1 cellular context compared by ENCODE assay signal in the genomic region with DNA sequence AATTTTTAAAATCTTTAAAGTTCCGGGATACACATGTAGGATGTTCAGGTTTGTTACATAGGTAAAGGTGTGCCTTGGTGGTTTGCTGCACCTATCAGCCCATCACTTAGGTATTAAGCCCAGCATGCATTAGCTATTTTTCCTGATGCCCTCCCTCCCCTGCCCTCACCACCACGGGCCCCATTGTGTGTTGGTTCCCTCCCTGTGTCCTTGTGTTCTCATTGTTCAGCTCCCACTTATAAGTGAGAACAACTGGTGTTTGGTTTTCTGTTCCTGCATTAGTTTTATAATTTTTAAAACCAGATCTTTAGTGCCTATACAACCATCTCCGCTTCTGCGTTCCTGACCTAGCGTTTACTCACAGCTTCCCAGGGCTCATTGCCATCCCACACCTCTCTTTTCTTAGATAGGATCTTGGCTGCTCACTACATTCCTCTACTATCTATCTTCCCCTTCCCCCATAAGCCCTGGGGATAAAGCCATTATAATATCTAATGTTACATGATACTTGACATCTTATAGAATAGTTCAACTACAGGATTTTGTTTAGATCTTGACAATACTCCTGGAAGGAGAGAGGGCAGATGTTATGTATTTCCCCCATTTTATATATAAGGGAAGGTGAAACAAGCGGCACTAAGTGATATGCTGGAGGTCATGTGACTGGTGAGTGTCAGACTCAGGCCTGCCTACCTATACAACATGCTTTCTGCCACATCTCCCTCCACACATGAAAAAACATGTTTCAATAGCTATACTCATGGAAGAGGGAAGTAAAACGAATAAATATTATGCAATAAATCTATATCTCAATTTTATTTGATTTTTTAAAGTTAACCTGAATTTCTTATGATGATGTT.
TF ChIP-seq lines count a peak whose summit lies in the region.

No MANE protein-coding gene starts in this region.

TF ChIP-seq in K562, 482 proteins besides CTCF, POLR2A, EP300 and RAD21 (continued from another document):
- TF ChIP-seq, protein P1, sequence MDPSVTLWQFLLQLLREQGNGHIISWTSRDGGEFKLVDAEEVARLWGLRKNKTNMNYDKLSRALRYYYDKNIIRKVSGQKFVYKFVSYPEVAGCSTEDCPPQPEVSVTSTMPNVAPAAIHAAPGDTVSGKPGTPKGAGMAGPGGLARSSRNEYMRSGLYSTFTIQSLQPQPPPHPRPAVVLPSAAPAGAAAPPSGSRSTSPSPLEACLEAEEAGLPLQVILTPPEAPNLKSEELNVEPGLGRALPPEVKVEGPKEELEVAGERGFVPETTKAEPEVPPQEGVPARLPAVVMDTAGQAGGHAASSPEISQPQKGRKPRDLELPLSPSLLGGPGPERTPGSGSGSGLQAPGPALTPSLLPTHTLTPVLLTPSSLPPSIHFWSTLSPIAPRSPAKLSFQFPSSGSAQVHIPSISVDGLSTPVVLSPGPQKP (CRISPR knock-in tag; IDR thresholded peaks at IDR 0.05) = no peak
- TF ChIP-seq CEBPG (CRISPR knock-in tag; IDR thresholded peaks at IDR 0.05) = no peak
- peak; percentile 42 to 80; a peak in 3 of 4 replicates for TF ChIP-seq CEBPG (tag; conservative IDR thresholded peaks at IDR 0.05 in 1 of 2, IDR thresholded peaks at IDR 0.05 in 1 of 2)
- TF ChIP-seq ZNF589 (CRISPR knock-in tag; IDR thresholded peaks at IDR 0.05; ENCODE audit: low read depth) = no peak
- TF ChIP-seq, protein P2, sequence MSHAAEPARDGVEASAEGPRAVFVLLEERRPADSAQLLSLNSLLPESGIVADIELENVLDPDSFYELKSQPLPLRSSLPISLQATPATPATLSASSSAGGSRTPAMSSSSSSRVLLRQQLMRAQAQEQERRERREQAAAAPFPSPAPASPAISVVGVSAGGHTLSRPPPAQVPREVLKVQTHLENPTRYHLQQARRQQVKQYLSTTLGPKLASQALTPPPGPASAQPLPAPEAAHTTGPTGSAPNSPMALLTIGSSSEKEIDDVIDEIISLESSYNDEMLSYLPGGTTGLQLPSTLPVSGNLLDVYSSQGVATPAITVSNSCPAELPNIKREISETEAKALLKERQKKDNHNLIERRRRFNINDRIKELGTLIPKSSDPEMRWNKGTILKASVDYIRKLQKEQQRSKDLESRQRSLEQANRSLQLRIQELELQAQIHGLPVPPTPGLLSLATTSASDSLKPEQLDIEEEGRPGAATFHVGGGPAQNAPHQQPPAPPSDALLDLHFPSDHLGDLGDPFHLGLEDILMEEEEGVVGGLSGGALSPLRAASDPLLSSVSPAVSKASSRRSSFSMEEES (CRISPR knock-in tag; IDR thresholded peaks at IDR 0.05) = peak; percentile 92
- TF ChIP-seq, protein P3, sequence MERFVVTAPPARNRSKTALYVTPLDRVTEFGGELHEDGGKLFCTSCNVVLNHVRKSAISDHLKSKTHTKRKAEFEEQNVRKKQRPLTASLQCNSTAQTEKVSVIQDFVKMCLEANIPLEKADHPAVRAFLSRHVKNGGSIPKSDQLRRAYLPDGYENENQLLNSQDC (CRISPR knock-in tag; IDR thresholded peaks at IDR 0.05) = no peak
- no peak for TF ChIP-seq ZNF232 (CRISPR knock-in tag; IDR thresholded peaks at IDR 0.05)
- no peak for TF ChIP-seq TFAM (CRISPR knock-in tag; conservative IDR thresholded peaks at IDR 0.05)
- no peak for TF ChIP-seq YY1 (IDR thresholded peaks at IDR 0.05; ENCODE audit: borderline replicate concordance in 1 of 3, control insufficient read depth in 1 of 3, extremely low read depth in 1 of 3, insufficient read depth in 3 of 3, insufficient read length in 1 of 3, insufficient replicate concordance in 2 of 3, low read depth in 1 of 3, low read length in 2 of 3)
- TF ChIP-seq RFX5 (IDR thresholded peaks at IDR 0.05; ENCODE audit: low read depth, low read length) = no peak
- TF ChIP-seq COPS2 (conservative IDR thresholded peaks at IDR 0.05) = no peak
- TF ChIP-seq ZNF707 (CRISPR knock-in tag; conservative IDR thresholded peaks at IDR 0.05) = no peak
- TF ChIP-seq, protein P4, sequence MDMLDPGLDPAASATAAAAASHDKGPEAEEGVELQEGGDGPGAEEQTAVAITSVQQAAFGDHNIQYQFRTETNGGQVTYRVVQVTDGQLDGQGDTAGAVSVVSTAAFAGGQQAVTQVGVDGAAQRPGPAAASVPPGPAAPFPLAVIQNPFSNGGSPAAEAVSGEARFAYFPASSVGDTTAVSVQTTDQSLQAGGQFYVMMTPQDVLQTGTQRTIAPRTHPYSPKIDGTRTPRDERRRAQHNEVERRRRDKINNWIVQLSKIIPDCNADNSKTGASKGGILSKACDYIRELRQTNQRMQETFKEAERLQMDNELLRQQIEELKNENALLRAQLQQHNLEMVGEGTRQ (CRISPR knock-in tag; IDR thresholded peaks at IDR 0.05) = peak; percentile 78
- no peak for TF ChIP-seq XRCC3 (IDR thresholded peaks at IDR 0.05)
- peak; percentile 73 for TF ChIP-seq RAD51 (IDR thresholded peaks at IDR 0.05; ENCODE audit: borderline replicate concordance, low read depth)
- TF ChIP-seq, protein P5, sequence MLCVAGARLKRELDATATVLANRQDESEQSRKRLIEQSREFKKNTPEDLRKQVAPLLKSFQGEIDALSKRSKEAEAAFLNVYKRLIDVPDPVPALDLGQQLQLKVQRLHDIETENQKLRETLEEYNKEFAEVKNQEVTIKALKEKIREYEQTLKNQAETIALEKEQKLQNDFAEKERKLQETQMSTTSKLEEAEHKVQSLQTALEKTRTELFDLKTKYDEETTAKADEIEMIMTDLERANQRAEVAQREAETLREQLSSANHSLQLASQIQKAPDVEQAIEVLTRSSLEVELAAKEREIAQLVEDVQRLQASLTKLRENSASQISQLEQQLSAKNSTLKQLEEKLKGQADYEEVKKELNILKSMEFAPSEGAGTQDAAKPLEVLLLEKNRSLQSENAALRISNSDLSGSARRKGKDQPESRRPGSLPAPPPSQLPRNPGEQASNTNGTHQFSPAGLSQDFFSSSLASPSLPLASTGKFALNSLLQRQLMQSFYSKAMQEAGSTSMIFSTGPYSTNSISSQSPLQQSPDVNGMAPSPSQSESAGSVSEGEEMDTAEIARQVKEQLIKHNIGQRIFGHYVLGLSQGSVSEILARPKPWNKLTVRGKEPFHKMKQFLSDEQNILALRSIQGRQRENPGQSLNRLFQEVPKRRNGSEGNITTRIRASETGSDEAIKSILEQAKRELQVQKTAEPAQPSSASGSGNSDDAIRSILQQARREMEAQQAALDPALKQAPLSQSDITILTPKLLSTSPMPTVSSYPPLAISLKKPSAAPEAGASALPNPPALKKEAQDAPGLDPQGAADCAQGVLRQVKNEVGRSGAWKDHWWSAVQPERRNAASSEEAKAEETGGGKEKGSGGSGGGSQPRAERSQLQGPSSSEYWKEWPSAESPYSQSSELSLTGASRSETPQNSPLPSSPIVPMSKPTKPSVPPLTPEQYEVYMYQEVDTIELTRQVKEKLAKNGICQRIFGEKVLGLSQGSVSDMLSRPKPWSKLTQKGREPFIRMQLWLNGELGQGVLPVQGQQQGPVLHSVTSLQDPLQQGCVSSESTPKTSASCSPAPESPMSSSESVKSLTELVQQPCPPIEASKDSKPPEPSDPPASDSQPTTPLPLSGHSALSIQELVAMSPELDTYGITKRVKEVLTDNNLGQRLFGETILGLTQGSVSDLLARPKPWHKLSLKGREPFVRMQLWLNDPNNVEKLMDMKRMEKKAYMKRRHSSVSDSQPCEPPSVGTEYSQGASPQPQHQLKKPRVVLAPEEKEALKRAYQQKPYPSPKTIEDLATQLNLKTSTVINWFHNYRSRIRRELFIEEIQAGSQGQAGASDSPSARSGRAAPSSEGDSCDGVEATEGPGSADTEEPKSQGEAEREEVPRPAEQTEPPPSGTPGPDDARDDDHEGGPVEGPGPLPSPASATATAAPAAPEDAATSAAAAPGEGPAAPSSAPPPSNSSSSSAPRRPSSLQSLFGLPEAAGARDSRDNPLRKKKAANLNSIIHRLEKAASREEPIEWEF (CRISPR knock-in tag; IDR thresholded peaks at IDR 0.05) = no peak
- TF ChIP-seq SOX6 (IDR thresholded peaks at IDR 0.05) = 0 out of 2 replicates have a peak, but pooled peaks have one; percentile 24
- no peak for TF ChIP-seq MTA1 (IDR thresholded peaks at IDR 0.05; ENCODE audit: borderline replicate concordance)
- TF ChIP-seq, protein P6, sequence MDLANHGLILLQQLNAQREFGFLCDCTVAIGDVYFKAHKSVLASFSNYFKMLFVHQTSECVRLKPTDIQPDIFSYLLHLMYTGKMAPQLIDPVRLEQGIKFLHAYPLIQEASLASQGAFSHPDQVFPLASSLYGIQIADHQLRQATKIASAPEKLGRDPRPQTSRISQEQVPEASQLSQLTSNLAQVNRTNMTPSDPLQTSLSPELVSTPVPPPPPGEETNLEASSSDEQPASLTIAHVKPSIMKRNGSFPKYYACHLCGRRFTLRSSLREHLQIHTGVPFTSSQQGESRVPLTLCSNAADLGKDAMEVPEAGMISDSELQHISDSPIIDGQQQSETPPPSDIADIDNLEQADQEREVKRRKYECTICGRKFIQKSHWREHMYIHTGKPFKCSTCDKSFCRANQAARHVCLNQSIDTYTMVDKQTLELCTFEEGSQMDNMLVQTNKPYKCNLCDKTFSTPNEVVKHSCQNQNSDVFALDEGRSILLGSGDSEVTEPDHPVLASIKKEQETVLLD (IDR thresholded peaks at IDR 0.05) = no peak
- TF ChIP-seq CCNT2 (IDR thresholded peaks at IDR 0.05; ENCODE audit: borderline replicate concordance, extremely low read depth, insufficient read length, low read depth, low read length) = no peak
- TF ChIP-seq MXI1 (IDR thresholded peaks at IDR 0.05; ENCODE audit: low read depth, low read length) = no peak
- peak; percentile 35; the same call in 1 of the 2 replicates for TF ChIP-seq ARID1B (IDR thresholded peaks at IDR 0.05)
- TF ChIP-seq CSDE1 (IDR thresholded peaks at IDR 0.05) = no peak
- TF ChIP-seq, protein P7, sequence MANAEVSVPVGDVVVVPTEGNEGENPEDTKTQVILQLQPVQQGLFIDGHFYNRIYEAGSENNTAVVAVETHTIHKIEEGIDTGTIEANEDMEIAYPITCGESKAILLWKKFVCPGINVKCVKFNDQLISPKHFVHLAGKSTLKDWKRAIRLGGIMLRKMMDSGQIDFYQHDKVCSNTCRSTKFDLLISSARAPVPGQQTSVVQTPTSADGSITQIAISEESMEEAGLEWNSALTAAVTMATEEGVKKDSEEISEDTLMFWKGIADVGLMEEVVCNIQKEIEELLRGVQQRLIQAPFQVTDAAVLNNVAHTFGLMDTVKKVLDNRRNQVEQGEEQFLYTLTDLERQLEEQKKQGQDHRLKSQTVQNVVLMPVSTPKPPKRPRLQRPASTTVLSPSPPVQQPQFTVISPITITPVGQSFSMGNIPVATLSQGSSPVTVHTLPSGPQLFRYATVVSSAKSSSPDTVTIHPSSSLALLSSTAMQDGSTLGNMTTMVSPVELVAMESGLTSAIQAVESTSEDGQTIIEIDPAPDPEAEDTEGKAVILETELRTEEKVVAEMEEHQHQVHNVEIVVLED (CRISPR knock-in tag; IDR thresholded peaks at IDR 0.05) = no peak
- no peak for TF ChIP-seq CBFA2T3 (IDR thresholded peaks at IDR 0.05)
- TF ChIP-seq FOSL1 (tag; conservative IDR thresholded peaks at IDR 0.05) = peak; percentile 24; the same call in 1 of the 2 replicates
- TF ChIP-seq, protein P8, sequence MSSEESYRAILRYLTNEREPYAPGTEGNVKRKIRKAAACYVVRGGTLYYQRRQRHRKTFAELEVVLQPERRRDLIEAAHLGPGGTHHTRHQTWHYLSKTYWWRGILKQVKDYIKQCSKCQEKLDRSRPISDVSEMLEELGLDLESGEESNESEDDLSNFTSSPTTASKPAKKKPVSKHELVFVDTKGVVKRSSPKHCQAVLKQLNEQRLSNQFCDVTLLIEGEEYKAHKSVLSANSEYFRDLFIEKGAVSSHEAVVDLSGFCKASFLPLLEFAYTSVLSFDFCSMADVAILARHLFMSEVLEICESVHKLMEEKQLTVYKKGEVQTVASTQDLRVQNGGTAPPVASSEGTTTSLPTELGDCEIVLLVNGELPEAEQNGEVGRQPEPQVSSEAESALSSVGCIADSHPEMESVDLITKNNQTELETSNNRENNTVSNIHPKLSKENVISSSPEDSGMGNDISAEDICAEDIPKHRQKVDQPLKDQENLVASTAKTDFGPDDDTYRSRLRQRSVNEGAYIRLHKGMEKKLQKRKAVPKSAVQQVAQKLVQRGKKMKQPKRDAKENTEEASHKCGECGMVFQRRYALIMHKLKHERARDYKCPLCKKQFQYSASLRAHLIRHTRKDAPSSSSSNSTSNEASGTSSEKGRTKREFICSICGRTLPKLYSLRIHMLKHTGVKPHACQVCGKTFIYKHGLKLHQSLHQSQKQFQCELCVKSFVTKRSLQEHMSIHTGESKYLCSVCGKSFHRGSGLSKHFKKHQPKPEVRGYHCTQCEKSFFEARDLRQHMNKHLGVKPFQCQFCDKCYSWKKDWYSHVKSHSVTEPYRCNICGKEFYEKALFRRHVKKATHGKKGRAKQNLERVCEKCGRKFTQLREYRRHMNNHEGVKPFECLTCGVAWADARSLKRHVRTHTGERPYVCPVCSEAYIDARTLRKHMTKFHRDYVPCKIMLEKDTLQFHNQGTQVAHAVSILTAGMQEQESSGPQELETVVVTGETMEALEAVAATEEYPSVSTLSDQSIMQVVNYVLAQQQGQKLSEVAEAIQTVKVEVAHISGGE (CRISPR knock-in tag; IDR thresholded peaks at IDR 0.05) = peak in 1 of 3 experiments; percentile 31; a peak in 1 of 6 replicates
- TF ChIP-seq, protein P9, sequence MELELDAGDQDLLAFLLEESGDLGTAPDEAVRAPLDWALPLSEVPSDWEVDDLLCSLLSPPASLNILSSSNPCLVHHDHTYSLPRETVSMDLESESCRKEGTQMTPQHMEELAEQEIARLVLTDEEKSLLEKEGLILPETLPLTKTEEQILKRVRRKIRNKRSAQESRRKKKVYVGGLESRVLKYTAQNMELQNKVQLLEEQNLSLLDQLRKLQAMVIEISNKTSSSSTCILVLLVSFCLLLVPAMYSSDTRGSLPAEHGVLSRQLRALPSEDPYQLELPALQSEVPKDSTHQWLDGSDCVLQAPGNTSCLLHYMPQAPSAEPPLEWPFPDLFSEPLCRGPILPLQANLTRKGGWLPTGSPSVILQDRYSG (tag; conservative IDR thresholded peaks at IDR 0.05; ENCODE audit: low read depth) = no peak
- no peak for TF ChIP-seq PPARD (CRISPR knock-in tag; IDR thresholded peaks at IDR 0.05)
